1 cellular context compared by ENCODE assay signal in genomic region chr10:95278061-95278988, GRCh38.
A peak's percentile ranks its signal among the peaks of the same experiment; 100 is the strongest.
TF ChIP-seq lines count a peak whose summit lies in the region.

No MANE protein-coding gene starts in this region.

TF ChIP-seq in HepG2, 621 proteins besides CTCF, POLR2A, EP300 and RAD21 (continued from another document and continues in another):
- TF ChIP-seq ZNF503 (CRISPR knock-in tag; IDR thresholded peaks at IDR 0.05) = peak; percentile 92
- TF ChIP-seq, protein P1, sequence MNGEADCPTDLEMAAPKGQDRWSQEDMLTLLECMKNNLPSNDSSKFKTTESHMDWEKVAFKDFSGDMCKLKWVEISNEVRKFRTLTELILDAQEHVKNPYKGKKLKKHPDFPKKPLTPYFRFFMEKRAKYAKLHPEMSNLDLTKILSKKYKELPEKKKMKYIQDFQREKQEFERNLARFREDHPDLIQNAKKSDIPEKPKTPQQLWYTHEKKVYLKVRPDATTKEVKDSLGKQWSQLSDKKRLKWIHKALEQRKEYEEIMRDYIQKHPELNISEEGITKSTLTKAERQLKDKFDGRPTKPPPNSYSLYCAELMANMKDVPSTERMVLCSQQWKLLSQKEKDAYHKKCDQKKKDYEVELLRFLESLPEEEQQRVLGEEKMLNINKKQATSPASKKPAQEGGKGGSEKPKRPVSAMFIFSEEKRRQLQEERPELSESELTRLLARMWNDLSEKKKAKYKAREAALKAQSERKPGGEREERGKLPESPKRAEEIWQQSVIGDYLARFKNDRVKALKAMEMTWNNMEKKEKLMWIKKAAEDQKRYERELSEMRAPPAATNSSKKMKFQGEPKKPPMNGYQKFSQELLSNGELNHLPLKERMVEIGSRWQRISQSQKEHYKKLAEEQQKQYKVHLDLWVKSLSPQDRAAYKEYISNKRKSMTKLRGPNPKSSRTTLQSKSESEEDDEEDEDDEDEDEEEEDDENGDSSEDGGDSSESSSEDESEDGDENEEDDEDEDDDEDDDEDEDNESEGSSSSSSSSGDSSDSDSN (CRISPR knock-in tag; IDR thresholded peaks at IDR 0.05) = peak; percentile 56
- no peak for TF ChIP-seq ISX (CRISPR knock-in tag; conservative IDR thresholded peaks at IDR 0.05)
- TF ChIP-seq, protein P2, sequence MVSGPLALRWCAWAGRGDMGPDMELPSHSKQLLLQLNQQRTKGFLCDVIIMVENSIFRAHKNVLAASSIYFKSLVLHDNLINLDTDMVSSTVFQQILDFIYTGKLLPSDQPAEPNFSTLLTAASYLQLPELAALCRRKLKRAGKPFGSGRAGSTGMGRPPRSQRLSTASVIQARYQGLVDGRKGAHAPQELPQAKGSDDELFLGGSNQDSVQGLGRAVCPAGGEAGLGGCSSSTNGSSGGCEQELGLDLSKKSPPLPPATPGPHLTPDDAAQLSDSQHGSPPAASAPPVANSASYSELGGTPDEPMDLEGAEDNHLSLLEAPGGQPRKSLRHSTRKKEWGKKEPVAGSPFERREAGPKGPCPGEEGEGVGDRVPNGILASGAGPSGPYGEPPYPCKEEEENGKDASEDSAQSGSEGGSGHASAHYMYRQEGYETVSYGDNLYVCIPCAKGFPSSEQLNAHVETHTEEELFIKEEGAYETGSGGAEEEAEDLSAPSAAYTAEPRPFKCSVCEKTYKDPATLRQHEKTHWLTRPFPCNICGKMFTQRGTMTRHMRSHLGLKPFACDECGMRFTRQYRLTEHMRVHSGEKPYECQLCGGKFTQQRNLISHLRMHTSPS (CRISPR knock-in tag; IDR thresholded peaks at IDR 0.05; ENCODE audit: low read depth) = no peak
- TF ChIP-seq, protein P3, sequence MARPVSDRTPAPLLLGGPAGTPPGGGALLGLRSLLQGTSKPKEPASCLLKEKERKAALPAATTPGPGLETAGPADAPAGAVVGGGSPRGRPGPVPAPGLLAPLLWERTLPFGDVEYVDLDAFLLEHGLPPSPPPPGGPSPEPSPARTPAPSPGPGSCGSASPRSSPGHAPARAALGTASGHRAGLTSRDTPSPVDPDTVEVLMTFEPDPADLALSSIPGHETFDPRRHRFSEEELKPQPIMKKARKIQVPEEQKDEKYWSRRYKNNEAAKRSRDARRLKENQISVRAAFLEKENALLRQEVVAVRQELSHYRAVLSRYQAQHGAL (CRISPR knock-in tag; IDR thresholded peaks at IDR 0.05; ENCODE audit: not compliant biosample characterization) = no peak
- no peak for TF ChIP-seq MTF1 (CRISPR knock-in tag; IDR thresholded peaks at IDR 0.05)
- TF ChIP-seq, protein P4, sequence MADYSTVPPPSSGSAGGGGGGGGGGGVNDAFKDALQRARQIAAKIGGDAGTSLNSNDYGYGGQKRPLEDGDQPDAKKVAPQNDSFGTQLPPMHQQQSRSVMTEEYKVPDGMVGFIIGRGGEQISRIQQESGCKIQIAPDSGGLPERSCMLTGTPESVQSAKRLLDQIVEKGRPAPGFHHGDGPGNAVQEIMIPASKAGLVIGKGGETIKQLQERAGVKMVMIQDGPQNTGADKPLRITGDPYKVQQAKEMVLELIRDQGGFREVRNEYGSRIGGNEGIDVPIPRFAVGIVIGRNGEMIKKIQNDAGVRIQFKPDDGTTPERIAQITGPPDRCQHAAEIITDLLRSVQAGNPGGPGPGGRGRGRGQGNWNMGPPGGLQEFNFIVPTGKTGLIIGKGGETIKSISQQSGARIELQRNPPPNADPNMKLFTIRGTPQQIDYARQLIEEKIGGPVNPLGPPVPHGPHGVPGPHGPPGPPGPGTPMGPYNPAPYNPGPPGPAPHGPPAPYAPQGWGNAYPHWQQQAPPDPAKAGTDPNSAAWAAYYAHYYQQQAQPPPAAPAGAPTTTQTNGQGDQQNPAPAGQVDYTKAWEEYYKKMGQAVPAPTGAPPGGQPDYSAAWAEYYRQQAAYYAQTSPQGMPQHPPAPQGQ (CRISPR knock-in tag; IDR thresholded peaks at IDR 0.05; ENCODE audit: borderline replicate concordance) = no peak
- TF ChIP-seq ZBTB21 (CRISPR knock-in tag; IDR thresholded peaks at IDR 0.05) = peak; percentile 86
- TF ChIP-seq PHB2 (IDR thresholded peaks at IDR 0.05; ENCODE audit: partially characterized antibody) = no peak
- TF ChIP-seq SETDB1 (CRISPR knock-in tag; IDR thresholded peaks at IDR 0.05; ENCODE audit: borderline replicate concordance) = no peak
- TF ChIP-seq FOXK1 (CRISPR knock-in tag; IDR thresholded peaks at IDR 0.05; ENCODE audit: borderline replicate concordance, low read depth) = peak; percentile 68; the same call in 1 of the 2 replicates
- TF ChIP-seq ZNF558 (CRISPR knock-in tag; IDR thresholded peaks at IDR 0.05; ENCODE audit: borderline replicate concordance) = no peak
- peak; percentile 95 for TF ChIP-seq KDM1A (CRISPR knock-in tag; IDR thresholded peaks at IDR 0.05)
- TF ChIP-seq ELF4 (CRISPR knock-in tag; IDR thresholded peaks at IDR 0.05; ENCODE audit: borderline replicate concordance) = no peak
- no peak for TF ChIP-seq AGO2 (optimal IDR thresholded peaks at IDR 0.05; ENCODE audit: low read depth, low read length)
- peak; percentile 80; the same call in 1 of the 2 replicates for TF ChIP-seq ZFP1 (CRISPR knock-in tag; IDR thresholded peaks at IDR 0.05)
- no peak for TF ChIP-seq ATM (IDR thresholded peaks at IDR 0.05; ENCODE audit: borderline replicate concordance)
- TF ChIP-seq PRDM10 (CRISPR knock-in tag; IDR thresholded peaks at IDR 0.05; ENCODE audit: low read depth) = peak; percentile 84
- TF ChIP-seq, protein P5, sequence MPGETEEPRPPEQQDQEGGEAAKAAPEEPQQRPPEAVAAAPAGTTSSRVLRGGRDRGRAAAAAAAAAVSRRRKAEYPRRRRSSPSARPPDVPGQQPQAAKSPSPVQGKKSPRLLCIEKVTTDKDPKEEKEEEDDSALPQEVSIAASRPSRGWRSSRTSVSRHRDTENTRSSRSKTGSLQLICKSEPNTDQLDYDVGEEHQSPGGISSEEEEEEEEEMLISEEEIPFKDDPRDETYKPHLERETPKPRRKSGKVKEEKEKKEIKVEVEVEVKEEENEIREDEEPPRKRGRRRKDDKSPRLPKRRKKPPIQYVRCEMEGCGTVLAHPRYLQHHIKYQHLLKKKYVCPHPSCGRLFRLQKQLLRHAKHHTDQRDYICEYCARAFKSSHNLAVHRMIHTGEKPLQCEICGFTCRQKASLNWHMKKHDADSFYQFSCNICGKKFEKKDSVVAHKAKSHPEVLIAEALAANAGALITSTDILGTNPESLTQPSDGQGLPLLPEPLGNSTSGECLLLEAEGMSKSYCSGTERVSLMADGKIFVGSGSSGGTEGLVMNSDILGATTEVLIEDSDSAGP (CRISPR knock-in tag; IDR thresholded peaks at IDR 0.05; ENCODE audit: borderline replicate concordance) = no peak; the same call in 1 of the 2 replicates
- TF ChIP-seq ZNF775 (CRISPR knock-in tag; IDR thresholded peaks at IDR 0.05; ENCODE audit: borderline replicate concordance) = no peak
- no peak for TF ChIP-seq NONO (IDR thresholded peaks at IDR 0.05)
- peak; percentile 75 for TF ChIP-seq NONO (CRISPR knock-in tag; conservative IDR thresholded peaks at IDR 0.05)
- no peak for TF ChIP-seq ADNP (CRISPR knock-in tag; IDR thresholded peaks at IDR 0.05)
- no peak for TF ChIP-seq RARG (CRISPR knock-in tag; IDR thresholded peaks at IDR 0.05; ENCODE audit: low read depth)
- TF ChIP-seq ZKSCAN1 (IDR thresholded peaks at IDR 0.05; ENCODE audit: low read length) = no peak
- no peak for TF ChIP-seq HOXA9 (CRISPR knock-in tag; IDR thresholded peaks at IDR 0.05; ENCODE audit: borderline replicate concordance)
- no peak for TF ChIP-seq ZNF713 (CRISPR knock-in tag; IDR thresholded peaks at IDR 0.05)
- TF ChIP-seq MED1 (CRISPR knock-in tag; IDR thresholded peaks at IDR 0.05) = peak; percentile 87
- 0 out of 2 replicates have a peak, but pooled peaks have one; percentile 47 for TF ChIP-seq MEIS1 (CRISPR knock-in tag; IDR thresholded peaks at IDR 0.05; ENCODE audit: borderline replicate concordance)
- no peak for TF ChIP-seq PRDM15 (CRISPR knock-in tag; IDR thresholded peaks at IDR 0.05)
- TF ChIP-seq, protein P6, sequence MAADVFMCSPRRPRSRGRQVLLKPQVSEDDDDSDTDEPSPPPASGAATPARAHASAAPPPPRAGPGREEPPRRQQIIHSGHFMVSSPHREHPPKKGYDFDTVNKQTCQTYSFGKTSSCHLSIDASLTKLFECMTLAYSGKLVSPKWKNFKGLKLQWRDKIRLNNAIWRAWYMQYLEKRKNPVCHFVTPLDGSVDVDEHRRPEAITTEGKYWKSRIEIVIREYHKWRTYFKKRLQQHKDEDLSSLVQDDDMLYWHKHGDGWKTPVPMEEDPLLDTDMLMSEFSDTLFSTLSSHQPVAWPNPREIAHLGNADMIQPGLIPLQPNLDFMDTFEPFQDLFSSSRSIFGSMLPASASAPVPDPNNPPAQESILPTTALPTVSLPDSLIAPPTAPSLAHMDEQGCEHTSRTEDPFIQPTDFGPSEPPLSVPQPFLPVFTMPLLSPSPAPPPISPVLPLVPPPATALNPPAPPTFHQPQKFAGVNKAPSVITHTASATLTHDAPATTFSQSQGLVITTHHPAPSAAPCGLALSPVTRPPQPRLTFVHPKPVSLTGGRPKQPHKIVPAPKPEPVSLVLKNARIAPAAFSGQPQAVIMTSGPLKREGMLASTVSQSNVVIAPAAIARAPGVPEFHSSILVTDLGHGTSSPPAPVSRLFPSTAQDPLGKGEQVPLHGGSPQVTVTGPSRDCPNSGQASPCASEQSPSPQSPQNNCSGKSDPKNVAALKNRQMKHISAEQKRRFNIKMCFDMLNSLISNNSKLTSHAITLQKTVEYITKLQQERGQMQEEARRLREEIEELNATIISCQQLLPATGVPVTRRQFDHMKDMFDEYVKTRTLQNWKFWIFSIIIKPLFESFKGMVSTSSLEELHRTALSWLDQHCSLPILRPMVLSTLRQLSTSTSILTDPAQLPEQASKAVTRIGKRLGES (CRISPR knock-in tag; IDR thresholded peaks at IDR 0.05; ENCODE audit: borderline replicate concordance) = no peak
- TF ChIP-seq ZKSCAN8 (CRISPR knock-in tag; IDR thresholded peaks at IDR 0.05; ENCODE audit: borderline replicate concordance) = 0 out of 2 replicates have a peak, but pooled peaks have one; percentile 40
- TF ChIP-seq, protein P7, sequence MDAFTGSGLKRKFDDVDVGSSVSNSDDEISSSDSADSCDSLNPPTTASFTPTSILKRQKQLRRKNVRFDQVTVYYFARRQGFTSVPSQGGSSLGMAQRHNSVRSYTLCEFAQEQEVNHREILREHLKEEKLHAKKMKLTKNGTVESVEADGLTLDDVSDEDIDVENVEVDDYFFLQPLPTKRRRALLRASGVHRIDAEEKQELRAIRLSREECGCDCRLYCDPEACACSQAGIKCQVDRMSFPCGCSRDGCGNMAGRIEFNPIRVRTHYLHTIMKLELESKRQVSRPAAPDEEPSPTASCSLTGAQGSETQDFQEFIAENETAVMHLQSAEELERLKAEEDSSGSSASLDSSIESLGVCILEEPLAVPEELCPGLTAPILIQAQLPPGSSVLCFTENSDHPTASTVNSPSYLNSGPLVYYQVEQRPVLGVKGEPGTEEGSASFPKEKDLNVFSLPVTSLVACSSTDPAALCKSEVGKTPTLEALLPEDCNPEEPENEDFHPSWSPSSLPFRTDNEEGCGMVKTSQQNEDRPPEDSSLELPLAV (CRISPR knock-in tag; conservative IDR thresholded peaks at IDR 0.05; ENCODE audit: low read depth) = no peak
